9 cellular contexts compared by ENCODE assay signal in the genomic region with DNA sequence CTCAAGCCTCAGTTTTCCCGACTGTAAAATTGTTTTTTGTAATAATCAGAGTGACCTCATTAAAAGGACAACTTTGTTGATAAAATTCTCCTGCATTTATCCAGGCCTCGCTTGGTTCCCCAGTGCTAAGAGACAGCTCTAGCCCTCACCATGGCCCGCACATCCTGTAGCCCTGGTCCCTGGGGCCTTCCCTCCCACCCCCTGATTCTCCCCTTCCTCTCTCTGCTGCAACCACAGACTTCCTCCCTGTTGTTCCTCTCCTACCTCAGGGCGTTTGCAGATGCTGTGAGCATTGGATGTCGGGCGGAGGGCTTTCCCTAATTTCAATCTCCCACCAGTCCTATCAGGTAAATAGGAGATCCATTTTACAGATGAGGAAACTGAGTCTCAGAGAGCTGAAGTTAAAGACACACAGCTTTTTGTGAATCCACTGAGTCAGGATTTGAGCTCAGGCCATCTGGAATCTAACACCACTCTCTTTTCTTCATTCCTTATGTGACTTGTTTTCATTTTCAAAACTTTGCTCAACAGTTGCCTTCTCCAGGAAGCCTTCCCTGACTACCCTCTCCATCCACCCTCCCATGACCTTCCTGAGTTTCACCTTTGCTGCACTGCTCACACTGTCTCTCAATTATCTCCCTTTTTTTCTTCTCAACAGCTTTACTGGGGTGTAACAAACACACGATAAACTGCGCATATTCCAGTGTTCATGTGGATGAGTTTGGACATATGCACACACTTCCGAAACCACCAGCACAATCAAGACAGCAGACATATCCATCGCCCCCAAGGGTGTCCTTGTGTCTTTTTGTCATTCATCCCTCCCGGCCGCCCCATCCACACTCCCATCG.
DNase-seq lines count a peak whose midpoint lies in the region; ATAC-seq and TF ChIP-seq lines count a peak whose summit lies in the region.
"Had no signal": no experiment of that assay in that cellular context is flagged by ENCODE, and none has a peak within 500 bp of the region (broad histone marks: within the 10 kb centered on the region; RNA-seq: fewer than 3 reads in every experiment).

No MANE protein-coding gene starts in this region.

- peaks cover 23% of the 10 kb centered on the region for H3K4me1 Mint-ChIP-seq in stimulated activated naive CD8-positive, alpha-beta T cell treated with anti-CD3 and anti-CD28 coated beads, Interleukin-15, amount 100 ng/mL, for 72 hours
- peaks cover 13% of the 10 kb centered on the region for H3K4me1 Mint-ChIP-seq in T-helper 17 cell

- H3K4me3 ChIP-seq in right lobe of liver, result no peak overlapping the region
- H3K4me3 ChIP-seq in vagina, result no peak overlapping the region
- H3K4me3 ChIP-seq: SJSA1 had no signal

- H3K36me3 Mint-ChIP-seq in T-helper 17 cell (ENCODE audit: low read depth), result no peaks in the 10 kb centered on the region

- H3K9me3 ChIP-seq in right lobe of liver, result no peaks in the 10 kb centered on the region
- no peaks in the 10 kb centered on the region for H3K9me3 ChIP-seq in vagina
- H3K9me3 ChIP-seq in T-helper 17 cell (ENCODE audit: control insufficient read depth, low read length, poor library complexity, severe bottlenecking), result no peaks in the 10 kb centered on the region
- H3K9me3 ChIP-seq: SJSA1 had no signal

- peak overlapping the region in 1 of 2 donors; percentile 5 for H3K27ac Mint-ChIP-seq in stimulated activated naive CD8-positive, alpha-beta T cell treated with anti-CD3 and anti-CD28 coated beads, Interleukin-15, amount 100 ng/mL, for 72 hours
- no peak overlapping the region for H3K27ac Mint-ChIP-seq in T-helper 17 cell

- ATAC-seq in stimulated activated naive CD8-positive, alpha-beta T cell treated with anti-CD3 and anti-CD28 coated beads, Interleukin-15, amount 100 ng/mL, for 72 hours, result peak; percentile 50
- ATAC-seq in stimulated activated naive CD8-positive, alpha-beta T cell treated with anti-CD3 and anti-CD28 coated beads, Interleukin-15, Interleukin-2, amounts not matched to agents 100 U/mL and 50 U/mL, for 24 hours, result no peak
- ATAC-seq in right lobe of liver (no peak), T-helper 17 cell (no peak)

- intact Hi-C loops in right lobe of liver (cut with DNase I) (no loop called here), vagina (cut with DNase I) (no loop called here)

- H3K4me1 ChIP-seq in right lobe of liver (peaks cover 0 to 36% (median 9%) of the 10 kb centered on the region in 4 donors), vagina (peaks cover 22% of the 10 kb centered on the region)

- TF ChIP-seq POLR2A in right lobe of liver (IDR thresholded peaks at IDR 0.05) (no peak), vagina (IDR thresholded peaks at IDR 0.05) (no peak)

- WGBS in right lobe of liver (ENCODE audit: insufficient coverage, low coverage, low lambda C conversion rate, missing lambda C conversion rate), result 75% methylated on average over 13 of the region's 13 CpGs

- DNase-seq in stimulated activated naive CD8-positive, alpha-beta T cell treated with anti-CD3 and anti-CD28 coated beads, Interleukin-15, amount 100 ng/mL, for 72 hours, result no peak
- no peak for DNase-seq in stimulated activated naive CD8-positive, alpha-beta T cell treated with anti-CD3 and anti-CD28 coated beads, Interleukin-15, Interleukin-2, amounts not matched to agents 100 U/mL and 50 U/mL, for 24 hours
- DNase-seq in UCSD-AML1 (lab: John Stamatoyannopoulos, UW; ENCODE audit: unreplicated experiment), result peak; percentile 68
- peak in 2 of 3 donors; percentile 27 to 52 for DNase-seq in right lobe of liver
- DNase-seq in vagina (ENCODE audit: extremely low spot score in 2 of 2), result no peak
- no peak for DNase-seq in retina
- DNase-seq in NCI-H2196 (lab: John Stamatoyannopoulos, UW; ENCODE audit: unreplicated experiment), result no peak
- DNase-seq in T-helper 17 cell, result no peak

- H3K36me3 ChIP-seq in right lobe of liver (no peaks in the 10 kb centered on the region), vagina (no peaks in the 10 kb centered on the region)
- H3K36me3 ChIP-seq: SJSA1 had no signal

- H3K27me3 ChIP-seq in right lobe of liver (no peaks in the 10 kb centered on the region), vagina (no peaks in the 10 kb centered on the region)
- H3K27me3 ChIP-seq: SJSA1 had no signal

- H3K4me3 Mint-ChIP-seq in stimulated activated naive CD8-positive, alpha-beta T cell treated with anti-CD3 and anti-CD28 coated beads, Interleukin-15, amount 100 ng/mL, for 72 hours, result no peak overlapping the region
- no peak overlapping the region for H3K4me3 Mint-ChIP-seq in T-helper 17 cell

- TF ChIP-seq CTCF in right lobe of liver (IDR thresholded peaks at IDR 0.05), result no peak
- TF ChIP-seq CTCF in vagina (IDR thresholded peaks at IDR 0.05), result no peak

- peaks cover 0 to 7% of the 10 kb centered on the region in 2 donors for H3K9me3 Mint-ChIP-seq in stimulated activated naive CD8-positive, alpha-beta T cell treated with anti-CD3 and anti-CD28 coated beads, Interleukin-15, amount 100 ng/mL, for 72 hours

- H3K27me3 Mint-ChIP-seq in stimulated activated naive CD8-positive, alpha-beta T cell treated with anti-CD3 and anti-CD28 coated beads, Interleukin-15, amount 100 ng/mL, for 72 hours, result peaks cover 21% of the 10 kb centered on the region
- peaks cover 8% of the 10 kb centered on the region for H3K27me3 Mint-ChIP-seq in T-helper 17 cell

- H3K27ac ChIP-seq in right lobe of liver (peak overlapping the region; percentile 44 to 97 (median 68)), vagina (peak overlapping the region; percentile 88)
- H3K27ac ChIP-seq: SJSA1 had no signal

Comparison
In these comparisons a context has a peak if more than half of its experiments do, and no peak if none do; other contexts are left out.
1. DNase-seq: peak in UCSD-AML1 (single experiment) and right lobe of liver (2 of 3); none in stimulated activated naive CD8-positive, alpha-beta T cell treated with anti-CD3 and anti-CD28 coated beads, Interleukin-15, amount 100 ng/mL, for 72 hours (0 of 2), stimulated activated naive CD8-positive, alpha-beta T cell treated with anti-CD3 and anti-CD28 coated beads, Interleukin-15, Interleukin-2, amounts not matched to agents 100 U/mL and 50 U/mL, for 24 hours (single experiment), vagina (0 of 2), retina (single experiment), NCI-H2196 (single experiment) and T-helper 17 cell (0 of 3).